Comparison of ENCODE assay signal across 38 cellular contexts in genomic region chr17:13757871-13758270, GRCh38.
"Had no signal": no experiment of that assay in that cellular context is flagged by ENCODE, and none has a peak within 500 bp of the region (broad histone marks: within the 10 kb centered on the region; RNA-seq: fewer than 3 reads in every experiment).

No MANE protein-coding gene starts in this region.

- H3K27ac Mint-ChIP-seq: activated naive CD4-positive, alpha-beta T cell treated with anti-CD3 and anti-CD28 coated beads for 36 hours; activated naive CD4-positive, alpha-beta T cell treated with anti-CD3 and anti-CD28 coated beads, Interleukin-2, amount 10 ng/mL, durations not matched to agents 7 days and 5 days; activated naive CD4-positive, alpha-beta T cell treated with anti-CD3 and anti-CD28 coated beads, Interleukin-2, amount 50 U/mL, for 24 hours; activated naive CD4-positive, alpha-beta T cell treated with anti-CD3 and anti-CD28 coated beads, Interleukin-2, amount 50 U/mL, for 72 hours; activated naive CD8-positive, alpha-beta T cell; activated naive CD8-positive, alpha-beta T cell treated with anti-CD3 and anti-CD28 coated beads for 36 hours; activated naive CD8-positive, alpha-beta T cell treated with anti-CD3 and anti-CD28 coated beads, Interleukin-2, amount 10 ng/mL, durations not matched to agents 7 days and 5 days; activated naive CD8-positive, alpha-beta T cell treated with anti-CD3 and anti-CD28 coated beads, Interleukin-2, amount 50 U/mL, for 24 hours; activated T-cell treated with anti-CD3 and anti-CD28 coated beads, Interleukin-2, amount 50 U/mL, for 24 hours; activated T-cell treated with anti-CD3 and anti-CD28 coated beads, Interleukin-2, amount 50 U/mL, for 72 hours; activated T-helper 1 cell treated with anti-CD3 and anti-CD28 coated beads, Interleukin-12 subunit alpha, Interleukin-12 subunit beta, Interleukin-2, Interleukin-4 antibody, amounts not matched to agents 30 ng/mL and 10 ng/mL and 1 ng/mL, durations not matched to agents 14 hours and 24 hours and 36 hours; activated T-helper 17 cell treated with anti-CD3 and anti-CD28 coated beads, Interleukin-2, amount 50 U/mL, for 72 hours; activated T-helper 2 cell treated with anti-CD3 and anti-CD28 coated beads, Interferon-gamma antibody, Interleukin-2, Interleukin-4, amounts not matched to agents 10 μg/mL and 5 μg/mL and 100 μg/mL, durations not matched to agents 14 hours and 24 hours and 36 hours; brain had no signal

- H3K4me1 Mint-ChIP-seq: activated naive CD4-positive, alpha-beta T cell treated with anti-CD3 and anti-CD28 coated beads, Interleukin-2, amount 10 ng/mL, durations not matched to agents 7 days and 5 days; activated naive CD4-positive, alpha-beta T cell treated with anti-CD3 and anti-CD28 coated beads, Interleukin-2, amount 50 U/mL, for 24 hours; activated naive CD8-positive, alpha-beta T cell treated with anti-CD3 and anti-CD28 coated beads for 36 hours; activated naive CD8-positive, alpha-beta T cell treated with anti-CD3 and anti-CD28 coated beads, Interleukin-2, amount 10 ng/mL, durations not matched to agents 7 days and 5 days; activated naive CD8-positive, alpha-beta T cell treated with anti-CD3 and anti-CD28 coated beads, Interleukin-2, amount 50 U/mL, for 24 hours; activated T-helper 17 cell treated with anti-CD3 and anti-CD28 coated beads, Interleukin-2, amount 50 U/mL, for 72 hours; central memory CD8-positive, alpha-beta T cell had no signal

- H3K27ac ChIP-seq: adrenal gland, ascending aorta, body of pancreas, brain microvascular endothelial cell, breast epithelium, cardiac muscle cell had no signal

- H3K4me3 Mint-ChIP-seq: activated naive CD4-positive, alpha-beta T cell treated with anti-CD3 and anti-CD28 coated beads for 36 hours; activated naive CD4-positive, alpha-beta T cell treated with anti-CD3 and anti-CD28 coated beads, Interleukin-2, amount 10 ng/mL, durations not matched to agents 7 days and 5 days; activated naive CD4-positive, alpha-beta T cell treated with anti-CD3 and anti-CD28 coated beads, Interleukin-2, amount 50 U/mL, for 24 hours; activated naive CD8-positive, alpha-beta T cell; activated naive CD8-positive, alpha-beta T cell treated with anti-CD3 and anti-CD28 coated beads for 36 hours; activated naive CD8-positive, alpha-beta T cell treated with anti-CD3 and anti-CD28 coated beads, Interleukin-2, amount 10 ng/mL, durations not matched to agents 7 days and 5 days; activated naive CD8-positive, alpha-beta T cell treated with anti-CD3 and anti-CD28 coated beads, Interleukin-2, amount 50 U/mL, for 24 hours; activated T-cell treated with anti-CD3 and anti-CD28 coated beads, Interleukin-2, amount 50 U/mL, for 24 hours; activated T-cell treated with anti-CD3 and anti-CD28 coated beads, Interleukin-2, amount 50 U/mL, for 4 hours; activated T-cell treated with anti-CD3 and anti-CD28 coated beads, Interleukin-2, amount 50 U/mL, for 72 hours; activated T-helper 1 cell treated with anti-CD3 and anti-CD28 coated beads, Interleukin-12 subunit alpha, Interleukin-12 subunit beta, Interleukin-2, Interleukin-4 antibody, amounts not matched to agents 30 ng/mL and 10 ng/mL and 1 ng/mL, durations not matched to agents 14 hours and 24 hours and 36 hours; activated T-helper 17 cell treated with anti-CD3 and anti-CD28 coated beads, Interleukin-2, amount 50 U/mL, for 72 hours; brain; central memory CD8-positive, alpha-beta T cell had no signal

- ATAC-seq: activated naive CD4-positive, alpha-beta T cell treated with anti-CD3 and anti-CD28 coated beads, Interleukin-2, amount 50 U/mL, for 72 hours; activated naive CD8-positive, alpha-beta T cell treated with anti-CD3 and anti-CD28 coated beads, Interleukin-2, amount 50 U/mL, for 24 hours; activated T-cell treated with anti-CD3 and anti-CD28 coated beads, Interleukin-2, amount 50 U/mL, for 4 hours; activated T-cell treated with anti-CD3 and anti-CD28 coated beads, Interleukin-2, amount 50 U/mL, for 72 hours; activated T-helper 17 cell treated with anti-CD3 and anti-CD28 coated beads, Interleukin-2, amount 50 U/mL, for 72 hours; body of pancreas had no signal

- H3K27me3 Mint-ChIP-seq: activated naive CD4-positive, alpha-beta T cell treated with anti-CD3 and anti-CD28 coated beads, Interleukin-2, amount 50 U/mL, for 24 hours; activated naive CD8-positive, alpha-beta T cell treated with anti-CD3 and anti-CD28 coated beads for 36 hours; activated naive CD8-positive, alpha-beta T cell treated with anti-CD3 and anti-CD28 coated beads, Interleukin-2, amount 10 ng/mL, durations not matched to agents 7 days and 5 days; brain; central memory CD8-positive, alpha-beta T cell had no signal

- H3K4me3 ChIP-seq: adrenal gland, ascending aorta, body of pancreas, breast epithelium, cardiac muscle cell had no signal

- DNase-seq: activated effector memory CD4-positive, alpha-beta T cell treated with anti-CD3 and anti-CD28 coated beads, Interleukin-2, amount 50 U/mL, for 16 hours; activated effector memory CD4-positive, alpha-beta T cell treated with Interleukin-2 at 50 U/mL for 16 hours; activated gamma-delta T cell; activated gamma-delta T cell treated with Interleukin-2 at 50 U/mL for 16 hours; activated naive CD4-positive, alpha-beta T cell; activated naive CD4-positive, alpha-beta T cell treated with anti-CD3 and anti-CD28 coated beads for 36 hours; activated naive CD4-positive, alpha-beta T cell treated with anti-CD3 and anti-CD28 coated beads, Interleukin-2, amount 10 ng/mL, durations not matched to agents 7 days and 5 days; activated naive CD4-positive, alpha-beta T cell treated with anti-CD3 and anti-CD28 coated beads, Interleukin-2, amount 50 U/mL, for 16 hours; activated naive CD4-positive, alpha-beta T cell treated with Interleukin-2 at 50 U/mL for 16 hours; activated naive CD8-positive, alpha-beta T cell treated with anti-CD3 and anti-CD28 coated beads for 36 hours; activated naive CD8-positive, alpha-beta T cell treated with anti-CD3 and anti-CD28 coated beads, Interleukin-2, amount 10 ng/mL, durations not matched to agents 7 days and 5 days; activated naive CD8-positive, alpha-beta T cell treated with anti-CD3 and anti-CD28 coated beads, Interleukin-2, amount 50 U/mL, for 24 hours; activated T-cell treated with anti-CD3 and anti-CD28 coated beads, Interleukin-2, amount 50 U/mL, for 1 hour; activated T-cell treated with anti-CD3 and anti-CD28 coated beads, Interleukin-2, amount 50 U/mL, for 24 hours; activated T-cell treated with anti-CD3 and anti-CD28 coated beads, Interleukin-2, amount 50 U/mL, for 4 hours; activated T-cell treated with anti-CD3 and anti-CD28 coated beads, Interleukin-2, amount 50 U/mL, for 48 hours; activated T-cell treated with anti-CD3 and anti-CD28 coated beads, Interleukin-2, amount 50 U/mL, for 72 hours; adrenal gland; amniotic stem cell; amygdala; anterior cingulate cortex; aorta; body of pancreas; brain microvascular endothelial cell; caudate nucleus; central memory CD4-positive, alpha-beta T cell; cerebellar nuclear complex had no signal

- H3K27me3 ChIP-seq: ascending aorta, body of pancreas, brain microvascular endothelial cell, breast epithelium had no signal

- H3K4me1 ChIP-seq: adrenal gland, ascending aorta, body of pancreas, breast epithelium had no signal

- H3K9me3 ChIP-seq: adrenal gland, ascending aorta, body of pancreas, breast epithelium had no signal

- H3K36me3 Mint-ChIP-seq: activated naive CD4-positive, alpha-beta T cell treated with anti-CD3 and anti-CD28 coated beads, Interleukin-2, amount 10 ng/mL, durations not matched to agents 7 days and 5 days; activated naive CD4-positive, alpha-beta T cell treated with anti-CD3 and anti-CD28 coated beads, Interleukin-2, amount 50 U/mL, for 24 hours; activated naive CD4-positive, alpha-beta T cell treated with anti-CD3 and anti-CD28 coated beads, Interleukin-2, amount 50 U/mL, for 72 hours; activated naive CD8-positive, alpha-beta T cell; activated naive CD8-positive, alpha-beta T cell treated with anti-CD3 and anti-CD28 coated beads for 36 hours; activated naive CD8-positive, alpha-beta T cell treated with anti-CD3 and anti-CD28 coated beads, Interleukin-2, amount 10 ng/mL, durations not matched to agents 7 days and 5 days; brain had no signal

- H3K9me3 Mint-ChIP-seq: activated naive CD4-positive, alpha-beta T cell treated with anti-CD3 and anti-CD28 coated beads for 36 hours; activated naive CD4-positive, alpha-beta T cell treated with anti-CD3 and anti-CD28 coated beads, Interleukin-2, amount 10 ng/mL, durations not matched to agents 7 days and 5 days; activated naive CD4-positive, alpha-beta T cell treated with anti-CD3 and anti-CD28 coated beads, Interleukin-2, amount 50 U/mL, for 24 hours; activated naive CD4-positive, alpha-beta T cell treated with anti-CD3 and anti-CD28 coated beads, Interleukin-2, amount 50 U/mL, for 72 hours; activated naive CD8-positive, alpha-beta T cell treated with anti-CD3 and anti-CD28 coated beads for 36 hours; activated naive CD8-positive, alpha-beta T cell treated with anti-CD3 and anti-CD28 coated beads, Interleukin-2, amount 10 ng/mL, durations not matched to agents 7 days and 5 days; activated naive CD8-positive, alpha-beta T cell treated with anti-CD3 and anti-CD28 coated beads, Interleukin-2, amount 50 U/mL, for 24 hours; activated T-cell treated with anti-CD3 and anti-CD28 coated beads, Interleukin-2, amount 50 U/mL, for 24 hours; activated T-cell treated with anti-CD3 and anti-CD28 coated beads, Interleukin-2, amount 50 U/mL, for 4 hours; activated T-cell treated with anti-CD3 and anti-CD28 coated beads, Interleukin-2, amount 50 U/mL, for 72 hours; activated T-helper 1 cell treated with anti-CD3 and anti-CD28 coated beads, Interleukin-12 subunit alpha, Interleukin-12 subunit beta, Interleukin-2, Interleukin-4 antibody, amounts not matched to agents 30 ng/mL and 10 ng/mL and 1 ng/mL, durations not matched to agents 14 hours and 24 hours and 36 hours; activated T-helper 17 cell treated with anti-CD3 and anti-CD28 coated beads, Interleukin-2, amount 50 U/mL, for 72 hours; activated T-helper 2 cell treated with anti-CD3 and anti-CD28 coated beads, Interferon-gamma antibody, Interleukin-2, Interleukin-4, amounts not matched to agents 10 μg/mL and 5 μg/mL and 100 μg/mL, durations not matched to agents 14 hours and 24 hours and 36 hours; brain; central memory CD8-positive, alpha-beta T cell had no signal

- H3K36me3 ChIP-seq: adrenal gland, ascending aorta, brain microvascular endothelial cell, breast epithelium, cardiac muscle cell had no signal
